19 cellular contexts compared by ENCODE assay signal in genomic region chr13:37326319-37326718, GRCh38.
"Had no signal": no experiment of that assay in that cellular context is flagged by ENCODE, and none has a peak within 500 bp of the region (broad histone marks: within the 10 kb centered on the region; RNA-seq: fewer than 3 reads in every experiment).

No MANE protein-coding gene starts in this region.

- ATAC-seq: activated CD8-positive, alpha-beta T cell treated with anti-CD3 and anti-CD28 coated beads for 36 hours; activated naive CD4-positive, alpha-beta T cell treated with anti-CD3 and anti-CD28 coated beads, Interleukin-2, amount 50 U/mL, for 72 hours; activated T-cell treated with anti-CD3 and anti-CD28 coated beads, Interleukin-2, amount 50 U/mL, for 72 hours; psoas muscle; right lobe of liver; WTC11 had no signal

- H3K27me3 ChIP-seq: hepatocyte, right lobe of liver had no signal

- H3K4me3 Mint-ChIP-seq: activated CD8-positive, alpha-beta T cell treated with anti-CD3 and anti-CD28 coated beads for 36 hours; activated T-cell treated with anti-CD3 and anti-CD28 coated beads, Interleukin-2, amount 50 U/mL, for 72 hours; brain; dendritic cell treated with granulocyte-macrophage colony-stimulating factor and Interleukin-4, amounts not matched to agents 40 ng/mL and 50 ng/mL, for 4 days; memory B cell; WTC11 had no signal

- H3K79me2 ChIP-seq: hepatocyte had no signal

- H3K27me3 Mint-ChIP-seq: activated CD8-positive, alpha-beta T cell treated with anti-CD3 and anti-CD28 coated beads for 36 hours; brain; dendritic cell treated with granulocyte-macrophage colony-stimulating factor and Interleukin-4, amounts not matched to agents 40 ng/mL and 50 ng/mL, for 4 days; memory B cell had no signal

- DNase-seq: activated CD4-positive, alpha-beta T cell treated with anti-CD3 and anti-CD28 coated beads for 4 hours; activated CD8-positive, alpha-beta T cell treated with anti-CD3 and anti-CD28 coated beads for 36 hours; activated gamma-delta T cell; activated T-cell treated with anti-CD3 and anti-CD28 coated beads, Interleukin-2, amount 50 U/mL, for 72 hours; amygdala; cerebellar nuclear complex; effector memory CD4-positive, alpha-beta T cell; left ventricle myocardium inferior; psoas muscle; right lobe of liver; stimulated activated CD4-positive, alpha-beta T cell treated with anti-CD3 and anti-CD28 coated beads, Interleukin-1b, Interleukin-23, amount 100 ng/mL, for 48 hours; T-helper 2 cell had no signal

- H3K4me3 ChIP-seq: hepatocyte, left ventricle myocardium inferior, psoas muscle, right lobe of liver, thoracic aorta had no signal

- H3K9me3 ChIP-seq: psoas muscle, right lobe of liver had no signal

- H3K4me2 ChIP-seq: hepatocyte had no signal

- H3K36me3 ChIP-seq: left ventricle myocardium inferior, right lobe of liver, thoracic aorta had no signal

- H2AFZ ChIP-seq: hepatocyte had no signal

- H3K27ac Mint-ChIP-seq: activated CD8-positive, alpha-beta T cell treated with anti-CD3 and anti-CD28 coated beads for 36 hours; activated naive CD4-positive, alpha-beta T cell treated with anti-CD3 and anti-CD28 coated beads, Interleukin-2, amount 50 U/mL, for 72 hours; activated T-cell treated with anti-CD3 and anti-CD28 coated beads, Interleukin-2, amount 50 U/mL, for 72 hours; brain; dendritic cell treated with granulocyte-macrophage colony-stimulating factor and Interleukin-4, amounts not matched to agents 40 ng/mL and 50 ng/mL, for 4 days; memory B cell; WTC11 had no signal

- H3K36me3 Mint-ChIP-seq: activated naive CD4-positive, alpha-beta T cell treated with anti-CD3 and anti-CD28 coated beads, Interleukin-2, amount 50 U/mL, for 72 hours; brain; memory B cell had no signal

- H3K4me1 ChIP-seq: left ventricle myocardium inferior, psoas muscle, right lobe of liver had no signal

- H3K4me1 Mint-ChIP-seq: memory B cell had no signal

- H3K27ac ChIP-seq: hepatocyte, left ventricle myocardium inferior, psoas muscle, right lobe of liver, thoracic aorta had no signal
